8 cellular contexts compared by ENCODE assay signal in the genomic region with DNA sequence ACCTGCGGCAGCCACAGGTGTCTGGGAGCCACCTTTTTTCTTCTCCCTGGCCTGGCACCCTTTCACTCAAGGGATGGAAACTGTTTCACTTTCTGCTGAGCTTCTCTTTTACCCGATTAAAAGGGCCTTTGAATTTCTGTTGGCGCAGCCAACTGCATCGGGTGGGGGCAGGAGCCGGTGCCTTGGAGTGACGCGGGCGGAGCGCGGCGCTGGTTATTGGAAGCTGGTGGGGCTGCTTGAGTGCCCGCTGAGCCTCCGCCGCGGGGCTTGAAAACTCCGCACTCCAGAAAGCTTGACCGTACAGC. TPM values are rescaled to one million over a fixed set of nuclear protein-coding genes. Genes with fewer than 3 reads are reported as not detected.
DNase-seq lines count a peak whose midpoint lies in the region; ATAC-seq, FAIRE-seq and TF ChIP-seq lines count a peak whose summit lies in the region.

No MANE protein-coding gene starts in this region.

- H3K27ac ChIP-seq in HUES64 (ENCODE audit: low read depth, low read length): peak overlapping the region; percentile 100
- no peak overlapping the region for H3K27ac ChIP-seq in GM12878 (ENCODE audit: control insufficient read depth, insufficient read depth)

- H3K9ac ChIP-seq in HUES64 (ENCODE audit: low read depth, low read length) (peak overlapping the region; percentile 93), GM12878 (ENCODE audit: control insufficient read depth, insufficient read depth, low read length) (peak overlapping the region; percentile 34; the same call in 1 of the 2 replicates)

- SMC1A ChIA-PET in GM12878 (lab: Charles Lee; ENCODE audit: uncharacterized antibody, unreplicated experiment): interaction anchor here (1.4 kb wide), 1 partner anchor 12 kb away, joined by 4 read pairs; no protein-coding TSS in a partner anchor

- H3K79me2 ChIP-seq in GM12878 (ENCODE audit: control insufficient read depth, insufficient read depth, low read length): no peaks in the 10 kb centered on the region

- peak overlapping the region; percentile 97 for H3K4me2 ChIP-seq in GM12878 (ENCODE audit: control insufficient read depth, insufficient read depth)

- no peak for FAIRE-seq in GM12878 (lab: Jason Lieb, UNC)

- POLR2A ChIA-PET in GM12878 (lab: Charles Lee): interaction anchor here (1.2 kb wide), 1 partner anchor 52 kb away, joined by 4 read pairs; a partner anchor contains a TSS

- H2AFZ ChIP-seq in GM12878 (ENCODE audit: control insufficient read depth, low read depth, low read length): peak overlapping the region; percentile 78

- WGBS in HUES64: under 1% methylated on average over 17 of the region's 17 CpGs
- WGBS in GM12878 (ENCODE audit: insufficient coverage, insufficient replicate concordance, low lambda C conversion rate, missing lambda C conversion rate): 2% methylated on average over 17 of the region's 17 CpGs

- RAD21 ChIA-PET in GM12878 (lab: Charles Lee; ENCODE audit: unreplicated experiment): interaction anchor here (1.1 to 1.4 kb wide), 2 partner anchors 69 to 71 kb away, joined by 4 to 10 read pairs; no protein-coding TSS in a partner anchor

- peak overlapping the region; percentile 98 for H3K4me3 ChIP-seq in HUES64 (ENCODE audit: low read length)
- peak overlapping the region; percentile 88 for H3K4me3 ChIP-seq in GM12878

- peak; percentile 40 for DNase-seq in DMS153 (lab: John Stamatoyannopoulos, UW)
- peak; percentile 66 for DNase-seq in SW480 (ENCODE audit: low spot score)
- no peak for DNase-seq in GM12878 (ENCODE audit: low read depth, low spot score)
- peak in 49 of 51 donors; percentile 16 to 83 (median 60) for DNase-seq in hypothalamus (lab: John Stamatoyannopoulos, UW)
- peak; percentile 86 for DNase-seq in putamen (ENCODE audit: low spot score)

- H3K4me1 ChIP-seq in HUES64 (ENCODE audit: insufficient read depth, low read length) (peaks cover 11% of the 10 kb centered on the region), GM12878 (ENCODE audit: control insufficient read depth, insufficient read depth, low read length) (no peaks in the 10 kb centered on the region)

- no peak for TF ChIP-seq CTCF in GM12878 (IDR thresholded peaks at IDR 0.05 in 2 of 3, conservative IDR thresholded peaks at IDR 0.05 in 1 of 3; ENCODE audit: control insufficient read depth in 2 of 3, extremely low read depth in 1 of 3, insufficient read depth in 1 of 3, low read depth in 3 of 3, low read length in 3 of 3)

- intact Hi-C loops in GM12878 (cut with micrococcal nuclease; ENCODE audit: unreplicated experiment): loop anchor here (5.0 kb wide), 2 partner anchors 55 to 70 kb away; no protein-coding TSS in a partner anchor

- peak; percentile 52 for ATAC-seq in GM21423 (IDR thresholded peaks at IDR 0.05; ENCODE audit: unreplicated experiment)
- peak; percentile 79 for ATAC-seq in GM12878
- no peak for ATAC-seq in HG03565 (IDR thresholded peaks at IDR 0.05; ENCODE audit: unreplicated experiment)

- CTCF ChIA-PET in GM12878 (lab: Yijun Ruan, JAX): interaction anchor here (0.9 to 1.3 kb wide), 5 partner anchors 8 to 554 kb away, joined by 3 to 5 read pairs (median 3); no protein-coding TSS in a partner anchor

- no peaks in the 10 kb centered on the region for H4K20me1 ChIP-seq in GM12878 (ENCODE audit: control insufficient read depth, insufficient read depth)

- BruUV-seq in GM12878 (replicated peaks; lab: Mats Ljungman, UMichigan): no TSS peak

- TF ChIP-seq RAD21 in GM12878 (IDR thresholded peaks at IDR 0.05; ENCODE audit: insufficient read depth, low read depth, low read length): no peak

- no peaks in the 10 kb centered on the region for H3K27me3 ChIP-seq in HUES64 (ENCODE audit: insufficient read depth, low read length)
- peaks cover 0 to 3% of the 10 kb centered on the region in 2 experiments; a peak in 1 of 4 replicates for H3K27me3 ChIP-seq in GM12878 (replicated peaks in 1 of 2; ENCODE audit: control insufficient read depth in 2 of 2, insufficient read depth in 2 of 2, low read length in 1 of 2)

- in situ Hi-C loops in GM12878 (cut with MboI): no loop called here

- H3K36me3 ChIP-seq in HUES64 (ENCODE audit: insufficient read depth, low read length) (no peaks in the 10 kb centered on the region), GM12878 (ENCODE audit: control insufficient read depth in 2 of 2, insufficient read depth in 2 of 2, low read length in 1 of 2) (no peaks in the 10 kb centered on the region)

- TF ChIP-seq POLR2A in GM12878 (IDR thresholded peaks at IDR 0.05; ENCODE audit: low read depth, low read length): no peak

- TF ChIP-seq EP300 in GM12878 (IDR thresholded peaks at IDR 0.05; ENCODE audit: borderline replicate concordance in 1 of 2, control insufficient read depth in 1 of 2, low read depth in 2 of 2, low read length in 2 of 2): no peak

- H3K9me3 ChIP-seq in HUES64 (ENCODE audit: insufficient read depth, low read depth, low read length) (no peaks in the 10 kb centered on the region), GM12878 (replicated peaks; ENCODE audit: control insufficient read depth, insufficient read depth, low read length) (no peaks in the 10 kb centered on the region)

TF ChIP-seq in GM12878, 131 proteins besides CTCF, POLR2A, EP300 and RAD21:
- TF ChIP-seq, protein P1, sequence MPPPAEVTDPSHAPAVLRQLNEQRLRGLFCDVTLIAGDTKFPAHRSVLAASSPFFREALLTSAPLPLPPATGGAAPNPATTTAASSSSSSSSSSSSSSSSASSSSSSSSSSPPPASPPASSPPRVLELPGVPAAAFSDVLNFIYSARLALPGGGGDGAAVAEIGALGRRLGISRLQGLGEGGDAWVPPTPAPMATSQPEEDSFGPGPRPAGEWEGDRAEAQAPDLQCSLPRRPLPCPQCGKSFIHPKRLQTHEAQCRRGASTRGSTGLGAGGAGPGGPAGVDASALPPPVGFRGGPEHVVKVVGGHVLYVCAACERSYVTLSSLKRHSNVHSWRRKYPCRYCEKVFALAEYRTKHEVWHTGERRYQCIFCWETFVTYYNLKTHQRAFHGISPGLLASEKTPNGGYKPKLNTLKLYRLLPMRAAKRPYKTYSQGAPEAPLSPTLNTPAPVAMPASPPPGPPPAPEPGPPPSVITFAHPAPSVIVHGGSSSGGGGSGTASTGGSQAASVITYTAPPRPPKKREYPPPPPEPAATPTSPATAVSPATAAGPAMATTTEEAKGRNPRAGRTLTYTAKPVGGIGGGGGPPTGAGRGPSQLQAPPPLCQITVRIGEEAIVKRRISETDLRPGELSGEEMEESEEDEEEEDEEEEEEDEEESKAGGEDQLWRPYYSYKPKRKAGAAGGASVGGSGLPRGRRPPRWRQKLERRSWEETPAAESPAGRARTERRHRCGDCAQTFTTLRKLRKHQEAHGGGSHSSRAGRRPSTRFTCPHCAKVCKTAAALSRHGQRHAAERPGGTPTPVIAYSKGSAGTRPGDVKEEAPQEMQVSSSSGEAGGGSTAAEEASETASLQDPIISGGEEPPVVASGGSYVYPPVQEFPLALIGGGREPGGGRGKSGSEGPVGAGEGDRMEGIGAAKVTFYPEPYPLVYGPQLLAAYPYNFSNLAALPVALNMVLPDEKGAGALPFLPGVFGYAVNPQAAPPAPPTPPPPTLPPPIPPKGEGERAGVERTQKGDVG (CRISPR knock-in tag; IDR thresholded peaks at IDR 0.05): no peak
- TF ChIP-seq CREM (IDR thresholded peaks at IDR 0.05; ENCODE audit: low read depth): no peak
- TF ChIP-seq CREB1 (IDR thresholded peaks at IDR 0.05; ENCODE audit: low read depth): no peak
- TF ChIP-seq HDGF (IDR thresholded peaks at IDR 0.05): no peak
- no peak for TF ChIP-seq NR2C1 (IDR thresholded peaks at IDR 0.05)
- TF ChIP-seq, protein P2, sequence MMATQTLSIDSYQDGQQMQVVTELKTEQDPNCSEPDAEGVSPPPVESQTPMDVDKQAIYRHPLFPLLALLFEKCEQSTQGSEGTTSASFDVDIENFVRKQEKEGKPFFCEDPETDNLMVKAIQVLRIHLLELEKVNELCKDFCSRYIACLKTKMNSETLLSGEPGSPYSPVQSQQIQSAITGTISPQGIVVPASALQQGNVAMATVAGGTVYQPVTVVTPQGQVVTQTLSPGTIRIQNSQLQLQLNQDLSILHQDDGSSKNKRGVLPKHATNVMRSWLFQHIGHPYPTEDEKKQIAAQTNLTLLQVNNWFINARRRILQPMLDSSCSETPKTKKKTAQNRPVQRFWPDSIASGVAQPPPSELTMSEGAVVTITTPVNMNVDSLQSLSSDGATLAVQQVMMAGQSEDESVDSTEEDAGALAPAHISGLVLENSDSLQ (IDR thresholded peaks at IDR 0.05): peak; percentile 15; the same call in 1 of the 2 replicates
- TF ChIP-seq IKZF2 (IDR thresholded peaks at IDR 0.05): no peak

RNA-seq across cellular contexts. Expression of a gene that starts 52.0 kb away (rescaled TPM):
- polyA plus RNA-seq in HUES64 (2013, experiment 1 of 2): 91.9 TPM
- 92.8 TPM for polyA plus RNA-seq in HUES64 (2013, experiment 2 of 2)
- total RNA-seq in GM12878 (2013; cell fraction: nucleolus; rRNA removed): 230 and 256 TPM in 2 replicates
- total RNA-seq in GM12878 (2014; rRNA removed) (29.8 and 30.8 TPM in 2 replicates), GM12878 (2014; rRNA removed; fragmentation: Illumina TruSeq; extraction: Trizol) (29.0 and 30.1 TPM in 2 replicates), GM12878 (2021) (35.8 and 37.2 TPM in 2 replicates)
- polyA plus RNA-seq in GM12878 (2011; ENCODE audit: low read depth): 16.9 TPM
- polyA plus RNA-seq in GM12878 (2011; rRNA removed) (59.9 and 75.4 TPM in 2 replicates), GM12878 (2014; fragmentation: Illumina TruSeq; extraction: Trizol) (29.6 and 36.6 TPM in 2 replicates), GM12878 (2014; fragmentation: Nextera tagmentation; extraction: Ambion mirVana) (10 to 100 TPM in 1 of 2 experiments, 1 to 10 TPM in 1; 6.4 to 12.6 TPM), GM12878 (2014; rRNA removed) (23.6 and 27.5 TPM in 2 replicates), GM12878 (2016; fragmentation: Nextera tagmentation; extraction: Ambion mirVana) (10 to 100 TPM; 34.3 to 37.8 TPM)
- 31.7 and 33.3 TPM in 2 replicates for polyA plus RNA-seq in GM12878 (2011; cell fraction: cytosol; rRNA removed)
- 101 and 125 TPM in 2 replicates for polyA plus RNA-seq in GM12878 (2011; cell fraction: nucleus; rRNA removed)
- polyA plus RNA-seq in GM12878 (2012): 24.1 and 41.4 TPM in 2 replicates
- polyA minus RNA-seq in GM12878 (2011; rRNA and poly(A)+ RNA removed): 43.8 and 45.3 TPM in 2 replicates
- polyA minus RNA-seq in GM12878 (2011; cell fraction: cytosol; rRNA and poly(A)+ RNA removed): 17.8 and 18.6 TPM in 2 replicates
- polyA minus RNA-seq in GM12878 (2011; cell fraction: nucleus; rRNA and poly(A)+ RNA removed): 38.3 and 42.0 TPM in 2 replicates
